Comparison of ENCODE assay signal across 1 cellular context in the genomic region with DNA sequence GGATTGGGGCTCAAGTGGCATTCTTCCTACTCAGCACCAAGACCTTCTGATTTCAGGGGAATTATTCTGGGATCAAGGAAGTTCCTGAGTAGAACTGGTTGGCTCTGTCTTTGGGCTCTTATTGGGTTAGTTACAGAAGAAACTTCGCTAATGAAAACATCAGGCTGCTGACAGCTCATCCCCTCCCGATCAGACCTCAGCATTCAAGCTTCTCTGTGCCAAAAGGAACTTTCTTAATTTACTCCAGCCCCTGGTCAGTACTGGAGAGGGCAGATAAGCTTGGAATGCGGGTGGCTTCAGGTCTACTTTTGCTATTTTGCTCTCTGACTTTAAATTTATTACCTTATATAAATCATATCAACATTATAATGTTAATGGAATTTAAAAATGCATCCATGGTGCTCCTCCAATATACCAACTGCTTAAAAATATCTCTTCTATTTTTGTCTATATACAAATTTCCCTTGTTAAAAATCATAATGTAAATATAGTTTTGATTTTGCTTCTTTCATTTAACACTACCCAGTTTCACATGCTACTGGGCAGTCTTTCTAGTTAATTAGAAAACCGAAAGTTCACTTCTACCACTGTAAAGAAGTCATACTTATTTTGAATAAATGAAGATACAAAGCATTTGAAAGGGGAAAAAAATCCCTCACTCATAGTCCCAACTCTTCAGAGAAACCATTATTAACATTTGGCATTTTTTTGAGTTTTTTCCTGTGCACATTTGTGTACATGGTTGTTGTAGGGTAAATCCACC.
TF ChIP-seq lines count a peak whose summit lies in the region.

No MANE protein-coding gene starts in this region.

TF ChIP-seq in SK-N-SH, 30 proteins besides CTCF, POLR2A, EP300 and RAD21 (continued from another document):
- TF ChIP-seq MXI1 (IDR thresholded peaks at IDR 0.05; ENCODE audit: low read depth, low read length): no peak
- TF ChIP-seq GABPA (IDR thresholded peaks at IDR 0.05; ENCODE audit: low read depth): no peak
- no peak for TF ChIP-seq MEF2A (IDR thresholded peaks at IDR 0.05; ENCODE audit: borderline replicate concordance, low read depth)
- TF ChIP-seq POLR2AphosphoS5 (IDR thresholded peaks at IDR 0.05; ENCODE audit: low read depth, low read length): no peak
- TF ChIP-seq FOSL2 (IDR thresholded peaks at IDR 0.05; ENCODE audit: borderline replicate concordance, low read depth): no peak
